29 cellular contexts compared by ENCODE assay signal in genomic region chr1:238562376-238562775, GRCh38.
A peak's percentile ranks its signal among the peaks of the same experiment; 100 is the strongest.
DNase-seq lines count a peak whose midpoint lies in the region; ATAC-seq and TF ChIP-seq lines count a peak whose summit lies in the region.
"Had no signal": no experiment of that assay in that cellular context is flagged by ENCODE, and none has a peak within 500 bp of the region (broad histone marks: within the 10 kb centered on the region; RNA-seq: fewer than 3 reads in every experiment).

No MANE protein-coding gene starts in this region.

- no peak for ATAC-seq in upper lobe of right lung
- ATAC-seq: activated T-cell treated with anti-CD3 and anti-CD28 coated beads, Interleukin-2, amount 50 U/mL, for 4 hours; gastroesophageal sphincter; mucosa of descending colon; right lobe of liver; SK-N-SH treated with all-trans-retinoic acid at 6 μM for 48 hours; stimulated activated naive CD8-positive, alpha-beta T cell treated with anti-CD3 and anti-CD28 coated beads, Interleukin-15, amount 100 ng/mL, for 72 hours had no signal

- H3K4me3 Mint-ChIP-seq in MCF 10A (ENCODE audit: unreplicated experiment), result no peak overlapping the region
- H3K4me3 Mint-ChIP-seq: activated CD4-positive, alpha-beta T cell treated with anti-CD3 and anti-CD28 coated beads, Interleukin-2, amount 10 ng/mL, durations not matched to agents 24 days and 14 days; activated T-cell treated with anti-CD3 and anti-CD28 coated beads, Interleukin-2, amount 50 U/mL, for 4 hours; B cell; stimulated activated naive CD8-positive, alpha-beta T cell treated with anti-CD3 and anti-CD28 coated beads, Interleukin-15, amount 100 ng/mL, for 72 hours had no signal

- no peaks in the 10 kb centered on the region for H3K36me3 Mint-ChIP-seq in MCF 10A (ENCODE audit: insufficient read depth, unreplicated experiment)

- H3K4me3 ChIP-seq in breast epithelium, result no peak overlapping the region
- H3K4me3 ChIP-seq in brain microvascular endothelial cell (ENCODE audit: low read depth, low read length), result no peak overlapping the region
- no peak overlapping the region for H3K4me3 ChIP-seq in fibroblast of the aortic adventitia (ENCODE audit: low read depth, low read length)
- no peak overlapping the region for H3K4me3 ChIP-seq in upper lobe of right lung
- H3K4me3 ChIP-seq: gastroesophageal sphincter, mucosa of descending colon, right lobe of liver, tibial nerve had no signal

- no peaks in the 10 kb centered on the region for H3K27me3 Mint-ChIP-seq in MCF 10A (ENCODE audit: insufficient read depth, unreplicated experiment)
- H3K27me3 Mint-ChIP-seq: activated CD4-positive, alpha-beta T cell treated with anti-CD3 and anti-CD28 coated beads, Interleukin-2, amount 10 ng/mL, durations not matched to agents 24 days and 14 days; B cell; stimulated activated naive CD8-positive, alpha-beta T cell treated with anti-CD3 and anti-CD28 coated beads, Interleukin-15, amount 100 ng/mL, for 72 hours had no signal

- H3K27ac Mint-ChIP-seq in MCF 10A (ENCODE audit: low read depth, unreplicated experiment), result peak overlapping the region; percentile 50
- H3K27ac Mint-ChIP-seq: activated CD4-positive, alpha-beta T cell treated with anti-CD3 and anti-CD28 coated beads, Interleukin-2, amount 10 ng/mL, durations not matched to agents 24 days and 14 days; B cell; stimulated activated naive CD8-positive, alpha-beta T cell treated with anti-CD3 and anti-CD28 coated beads, Interleukin-15, amount 100 ng/mL, for 72 hours had no signal

- CTCF ChIA-PET in MCF 10A (lab: Yijun Ruan, JAX), result interaction anchor here (1.0 to 1.5 kb wide), 4 partner anchors 9 to 843 kb away, joined by 3 to 9 read pairs (median 3); no protein-coding TSS in a partner anchor

- no TSS peak for BruUV-seq in MCF 10A (replicated peaks; lab: Mats Ljungman, UMichigan)

- DNase-seq in MCF 10A (ENCODE audit: unreplicated experiment), result peak; percentile 57
- DNase-seq in breast epithelium (ENCODE audit: low spot score in 2 of 2), result no peak
- DNase-seq in brain microvascular endothelial cell, result peak; percentile 58
- DNase-seq in fibroblast of the aortic adventitia (ENCODE audit: low read depth), result peak; percentile 67
- DNase-seq in posterior cingulate gyrus, result no peak
- no peak for DNase-seq in iPS-NIHi7 (ENCODE audit: extremely low spot score)
- no peak for DNase-seq in dermis blood vessel endothelial cell
- DNase-seq in upper lobe of right lung, result no peak
- DNase-seq: activated CD4-positive, alpha-beta T cell treated with anti-CD3 and anti-CD28 coated beads, Interleukin-2, amount 10 ng/mL, durations not matched to agents 24 days and 14 days; activated T-cell treated with anti-CD3 and anti-CD28 coated beads, Interleukin-2, amount 50 U/mL, for 4 hours; central memory CD4-positive, alpha-beta T cell; COR-L47; hypothalamus; islet precursor cell; mucosa of descending colon; NCI-H1092 treated with DMSO at 0.1 percent for 48 hours; NCI-H2081; NCI-H446; NCI-H82; right lobe of liver; stimulated activated CD4-positive, alpha-beta T cell treated with anti-CD3 and anti-CD28 coated beads, Interleukin-15, amount 100 ng/mL, for 24 hours; stimulated activated naive CD8-positive, alpha-beta T cell treated with anti-CD3 and anti-CD28 coated beads, Interleukin-15, amount 100 ng/mL, for 72 hours; T-helper 2 cell had no signal

- no peak overlapping the region for H3K27ac ChIP-seq in breast epithelium
- H3K27ac ChIP-seq in brain microvascular endothelial cell, result peak overlapping the region; percentile 57
- H3K27ac ChIP-seq in upper lobe of right lung, result no peak overlapping the region
- H3K27ac ChIP-seq: 22Rv1, gastroesophageal sphincter, right lobe of liver, tibial nerve, VCaP had no signal

- no peaks in the 10 kb centered on the region for H3K9me3 ChIP-seq in breast epithelium
- no peaks in the 10 kb centered on the region for H3K9me3 ChIP-seq in upper lobe of right lung
- H3K9me3 ChIP-seq: gastroesophageal sphincter, mucosa of descending colon, right lobe of liver, tibial nerve had no signal

- peaks cover 16% of the 10 kb centered on the region for H3K4me1 Mint-ChIP-seq in MCF 10A (ENCODE audit: insufficient read depth, unreplicated experiment)
- H3K4me1 Mint-ChIP-seq: activated CD4-positive, alpha-beta T cell treated with anti-CD3 and anti-CD28 coated beads, Interleukin-2, amount 10 ng/mL, durations not matched to agents 24 days and 14 days; B cell; stimulated activated naive CD8-positive, alpha-beta T cell treated with anti-CD3 and anti-CD28 coated beads, Interleukin-15, amount 100 ng/mL, for 72 hours had no signal

- POLR2A ChIA-PET in MCF 10A (lab: Yijun Ruan, JAX), result interaction anchor here (0.6 kb wide), 1 partner anchor 671 kb away, joined by 3 read pairs; no protein-coding TSS in a partner anchor

- no peaks in the 10 kb centered on the region for H3K27me3 ChIP-seq in breast epithelium
- H3K27me3 ChIP-seq in brain microvascular endothelial cell (replicated peaks), result no peaks in the 10 kb centered on the region
- no peaks in the 10 kb centered on the region for H3K27me3 ChIP-seq in upper lobe of right lung
- H3K27me3 ChIP-seq: gastroesophageal sphincter, right lobe of liver, tibial nerve had no signal

- no peak for TF ChIP-seq CTCF in MCF 10A (IDR thresholded peaks at IDR 0.05; ENCODE audit: unreplicated experiment)
- no peak for TF ChIP-seq CTCF in breast epithelium (IDR thresholded peaks at IDR 0.05)
- TF ChIP-seq CTCF in brain microvascular endothelial cell (IDR thresholded peaks at IDR 0.05; ENCODE audit: low read depth, low read length, missing control alignments), result no peak
- TF ChIP-seq CTCF in fibroblast of the aortic adventitia (IDR thresholded peaks at IDR 0.05; ENCODE audit: insufficient read depth, low read length), result no peak
- no peak for TF ChIP-seq CTCF in upper lobe of right lung (IDR thresholded peaks at IDR 0.05)

- H3K36me3 ChIP-seq in breast epithelium (no peaks in the 10 kb centered on the region), brain microvascular endothelial cell (replicated peaks) (no peaks in the 10 kb centered on the region), upper lobe of right lung (no peaks in the 10 kb centered on the region)
- H3K36me3 ChIP-seq: gastroesophageal sphincter, right lobe of liver, tibial nerve had no signal

- H3K4me1 ChIP-seq in breast epithelium (no peaks in the 10 kb centered on the region), upper lobe of right lung (no peaks in the 10 kb centered on the region)
- H3K4me1 ChIP-seq: gastroesophageal sphincter, right lobe of liver, tibial nerve had no signal

- intact Hi-C loops in MCF 10A (cut with micrococcal nuclease), result no loop called here
- intact Hi-C loops in breast epithelium (cut with DNase I; ENCODE audit: low total_unique reads), result no loop called here
- intact Hi-C loops in posterior cingulate gyrus (cut with DNase I), result no loop called here
- intact Hi-C loops in upper lobe of right lung (cut with DNase I), result no loop called here

- peaks cover 12% of the 10 kb centered on the region for H3K9me3 Mint-ChIP-seq in MCF 10A (ENCODE audit: unreplicated experiment)

- in situ Hi-C loops in brain microvascular endothelial cell (cut with HindIII; ENCODE audit: low pct_ligation_motif_present, low sequenced_read_pairs), result no loop called here

- no peak for TF ChIP-seq POLR2A in breast epithelium (IDR thresholded peaks at IDR 0.05)

Comparison
In these comparisons a context has a peak if more than half of its experiments do, and no peak if none do; other contexts are left out.
1. DNase-seq: peak in MCF 10A (single experiment), brain microvascular endothelial cell (single experiment) and fibroblast of the aortic adventitia (single experiment); none in breast epithelium (0 of 2), posterior cingulate gyrus (0 of 10), iPS-NIHi7 (single experiment), dermis blood vessel endothelial cell (single experiment) and upper lobe of right lung (single experiment).